Comparison of ENCODE assay signal across 22 cellular contexts in genomic region chr12:104707179-104707578, GRCh38.
DNase-seq lines count a peak whose midpoint lies in the region; ATAC-seq and TF ChIP-seq lines count a peak whose summit lies in the region.
"Had no signal": no experiment of that assay in that cellular context is flagged by ENCODE, and none has a peak within 500 bp of the region (broad histone marks: within the 10 kb centered on the region; RNA-seq: fewer than 3 reads in every experiment).

No MANE protein-coding gene starts in this region.

- no peak overlapping the region for H3K4me2 ChIP-seq in DND-41 (ENCODE audit: insufficient read depth, low read length)
- H3K4me2 ChIP-seq: GM23338, smooth muscle cell had no signal

- TF ChIP-seq CTCF in DND-41 (IDR thresholded peaks at IDR 0.05; ENCODE audit: borderline replicate concordance, extremely low read depth, low read length, poor library complexity, severe bottlenecking) = no peak
- no peak for TF ChIP-seq CTCF in fibroblast of mammary gland (conservative IDR thresholded peaks at IDR 0.05; ENCODE audit: control insufficient read depth, insufficient read depth, low read depth, low read length)
- no peak for TF ChIP-seq CTCF in suprapubic skin (IDR thresholded peaks at IDR 0.05)

- no peaks in the 10 kb centered on the region for H3K9me3 ChIP-seq in CD4-positive, CD25-positive, alpha-beta regulatory T cell (ENCODE audit: control insufficient read depth in 2 of 2, low read length in 2 of 2)
- H3K9me3 ChIP-seq in DND-41 (ENCODE audit: insufficient read depth, low read length, severe bottlenecking) (no peaks in the 10 kb centered on the region), suprapubic skin (no peaks in the 10 kb centered on the region)
- H3K9me3 ChIP-seq: pancreas had no signal

- H3K9me3 Mint-ChIP-seq in CD4-positive, CD25-positive, alpha-beta regulatory T cell = no peaks in the 10 kb centered on the region
- no peaks in the 10 kb centered on the region for H3K9me3 Mint-ChIP-seq in activated T-helper 17 cell treated with anti-CD3 and anti-CD28 coated beads, Interleukin-2, amount 50 U/mL, for 72 hours
- H3K9me3 Mint-ChIP-seq: activated naive CD8-positive, alpha-beta T cell treated with anti-CD3 and anti-CD28 coated beads, Interleukin-2, amount 10 ng/mL, durations not matched to agents 7 days and 5 days; CD14-positive monocyte; GM23338; naive thymus-derived CD8-positive, alpha-beta T cell had no signal

- H3K36me3 Mint-ChIP-seq in CD4-positive, CD25-positive, alpha-beta regulatory T cell = peaks cover 13% of the 10 kb centered on the region
- no peaks in the 10 kb centered on the region for H3K36me3 Mint-ChIP-seq in activated T-helper 17 cell treated with anti-CD3 and anti-CD28 coated beads, Interleukin-2, amount 50 U/mL, for 72 hours (ENCODE audit: low read depth)

- H3K79me2 ChIP-seq in DND-41 (ENCODE audit: insufficient read depth, low read length) = peaks cover 97% of the 10 kb centered on the region

- no peak overlapping the region for H3K27ac ChIP-seq in CD4-positive, CD25-positive, alpha-beta regulatory T cell (ENCODE audit: insufficient read depth, low read length, poor library complexity, severe bottlenecking)
- 0 out of 2 replicates have a peak overlapping the region, but pooled peaks have one; percentile 35 for H3K27ac ChIP-seq in DND-41 (ENCODE audit: low read length)
- H3K27ac ChIP-seq in suprapubic skin = no peak overlapping the region
- H3K27ac ChIP-seq: epithelial cell of prostate, pancreas, RWPE1 had no signal

- no peak for TF ChIP-seq EP300 in suprapubic skin (IDR thresholded peaks at IDR 0.05)

- no peak overlapping the region for H3K9ac ChIP-seq in DND-41 (ENCODE audit: low read depth, low read length)

- H3K27ac Mint-ChIP-seq in CD4-positive, CD25-positive, alpha-beta regulatory T cell = peak overlapping the region; percentile 83 to 89 (median 86)
- peak overlapping the region; percentile 8 for H3K27ac Mint-ChIP-seq in activated T-helper 17 cell treated with anti-CD3 and anti-CD28 coated beads, Interleukin-2, amount 50 U/mL, for 72 hours
- H3K27ac Mint-ChIP-seq: activated CD8-positive, alpha-beta memory T cell treated with anti-CD3 and anti-CD28 coated beads, Interleukin-2, amount 10 ng/mL, durations not matched to agents 7 days and 5 days; activated naive CD8-positive, alpha-beta T cell treated with anti-CD3 and anti-CD28 coated beads, Interleukin-2, amount 10 ng/mL, durations not matched to agents 7 days and 5 days; GM23338 had no signal

- no peak for ATAC-seq in CD4-positive, CD25-positive, alpha-beta regulatory T cell (ENCODE audit: low read depth in 2 of 2)
- ATAC-seq in DND-41 (ENCODE audit: insufficient read depth, low read depth) (no peak), GM19023 (IDR thresholded peaks at IDR 0.05; ENCODE audit: unreplicated experiment) (no peak)
- peak; percentile 37 for ATAC-seq in activated T-helper 17 cell treated with anti-CD3 and anti-CD28 coated beads, Interleukin-2, amount 50 U/mL, for 72 hours (replicated peaks)
- ATAC-seq: activated CD8-positive, alpha-beta memory T cell treated with anti-CD3 and anti-CD28 coated beads, Interleukin-2, amount 10 ng/mL, durations not matched to agents 7 days and 5 days; GM23338; naive thymus-derived CD8-positive, alpha-beta T cell; pancreas had no signal

- H4K20me1 ChIP-seq in DND-41 (ENCODE audit: insufficient read depth, low read length) = peaks cover 93% of the 10 kb centered on the region

- 54% methylated on average over 4 of the region's 4 CpGs for WGBS in suprapubic skin

- no peak overlapping the region for H2AFZ ChIP-seq in DND-41 (ENCODE audit: low read depth, low read length)
- H2AFZ ChIP-seq: GM23338 had no signal

- no peak overlapping the region for H3K4me3 ChIP-seq in CD4-positive, CD25-positive, alpha-beta regulatory T cell (ENCODE audit: low read depth, low read length)
- no peak overlapping the region for H3K4me3 ChIP-seq in DND-41 (ENCODE audit: low read depth in 1 of 2, low read length in 2 of 2)
- H3K4me3 ChIP-seq in fibroblast of mammary gland (ENCODE audit: control insufficient read depth, low read depth, low read length) = no peak overlapping the region
- no peak overlapping the region for H3K4me3 ChIP-seq in suprapubic skin
- H3K4me3 ChIP-seq: GM23338, pancreas, smooth muscle cell had no signal

- DNase-seq in CD4-positive, CD25-positive, alpha-beta regulatory T cell = no peak
- DNase-seq in DND-41 = no peak
- DNase-seq in fibroblast of mammary gland (ENCODE audit: low read depth) = peak; percentile 25
- DNase-seq in suprapubic skin (ENCODE audit: low spot score in 2 of 2) = no peak
- no peak for DNase-seq in NCI-H1694 (lab: John Stamatoyannopoulos, UW)
- DNase-seq: activated CD4-positive, alpha-beta T cell treated with anti-CD3 and anti-CD28 coated beads for 1 hour; activated CD8-positive, alpha-beta memory T cell treated with anti-CD3 and anti-CD28 coated beads, Interleukin-2, amount 10 ng/mL, durations not matched to agents 7 days and 5 days; activated naive CD8-positive, alpha-beta T cell treated with anti-CD3 and anti-CD28 coated beads, Interleukin-2, amount 10 ng/mL, durations not matched to agents 7 days and 5 days; kidney; midbrain; naive thymus-derived CD8-positive, alpha-beta T cell; NCI-H1694 treated with DMSO at 0.1 percent for 48 hours; pancreas; stimulated activated CD4-positive, alpha-beta T cell treated with anti-CD3 and anti-CD28 coated beads, Interleukin-1b, Interleukin-23, amount 100 ng/mL, for 48 hours; substantia nigra had no signal

- no peaks in the 10 kb centered on the region for H3K27me3 ChIP-seq in CD4-positive, CD25-positive, alpha-beta regulatory T cell (ENCODE audit: control insufficient read depth, insufficient read depth, low read length)
- H3K27me3 ChIP-seq in DND-41 (ENCODE audit: insufficient read depth, low read length, poor library complexity) = no peaks in the 10 kb centered on the region
- H3K27me3 ChIP-seq in suprapubic skin = no peaks in the 10 kb centered on the region
- H3K27me3 ChIP-seq: pancreas had no signal

- no peak for TF ChIP-seq POLR2A in suprapubic skin (IDR thresholded peaks at IDR 0.05)

- H3K36me3 ChIP-seq in CD4-positive, CD25-positive, alpha-beta regulatory T cell (ENCODE audit: control insufficient read depth, insufficient read depth, low read length) = peaks cover 22% of the 10 kb centered on the region
- H3K36me3 ChIP-seq in DND-41 (ENCODE audit: insufficient read depth, low read length) (peaks cover 61% of the 10 kb centered on the region), suprapubic skin (no peaks in the 10 kb centered on the region)
- H3K36me3 ChIP-seq: pancreas had no signal

- H3K27me3 Mint-ChIP-seq in CD4-positive, CD25-positive, alpha-beta regulatory T cell = no peaks in the 10 kb centered on the region
- H3K27me3 Mint-ChIP-seq in activated T-helper 17 cell treated with anti-CD3 and anti-CD28 coated beads, Interleukin-2, amount 50 U/mL, for 72 hours = no peaks in the 10 kb centered on the region
- H3K27me3 Mint-ChIP-seq: activated CD8-positive, alpha-beta memory T cell treated with anti-CD3 and anti-CD28 coated beads, Interleukin-2, amount 10 ng/mL, durations not matched to agents 7 days and 5 days; activated naive CD8-positive, alpha-beta T cell treated with anti-CD3 and anti-CD28 coated beads, Interleukin-2, amount 10 ng/mL, durations not matched to agents 7 days and 5 days; naive thymus-derived CD8-positive, alpha-beta T cell had no signal

- H3K4me3 Mint-ChIP-seq in CD4-positive, CD25-positive, alpha-beta regulatory T cell = no peak overlapping the region
- peak overlapping the region; percentile 1 for H3K4me3 Mint-ChIP-seq in activated T-helper 17 cell treated with anti-CD3 and anti-CD28 coated beads, Interleukin-2, amount 50 U/mL, for 72 hours
- H3K4me3 Mint-ChIP-seq: activated CD8-positive, alpha-beta memory T cell treated with anti-CD3 and anti-CD28 coated beads, Interleukin-2, amount 10 ng/mL, durations not matched to agents 7 days and 5 days; activated naive CD8-positive, alpha-beta T cell treated with anti-CD3 and anti-CD28 coated beads, Interleukin-2, amount 10 ng/mL, durations not matched to agents 7 days and 5 days; CD14-positive monocyte; GM23338; naive thymus-derived CD8-positive, alpha-beta T cell had no signal

- H3K4me1 ChIP-seq in CD4-positive, CD25-positive, alpha-beta regulatory T cell (ENCODE audit: control insufficient read depth, insufficient read depth, low read length, poor library complexity, severe bottlenecking) = peaks cover 6% of the 10 kb centered on the region
- H3K4me1 ChIP-seq in DND-41 (ENCODE audit: insufficient read depth, low read length) = peaks cover 21% of the 10 kb centered on the region
- H3K4me1 ChIP-seq in suprapubic skin = peaks cover 32% of the 10 kb centered on the region

- peaks cover 9 to 83% (median 37%) of the 10 kb centered on the region in 4 donors for H3K4me1 Mint-ChIP-seq in CD4-positive, CD25-positive, alpha-beta regulatory T cell
- peaks cover 36% of the 10 kb centered on the region for H3K4me1 Mint-ChIP-seq in activated T-helper 17 cell treated with anti-CD3 and anti-CD28 coated beads, Interleukin-2, amount 50 U/mL, for 72 hours
